Comparison of ENCODE assay signal across 1 cellular context in the genomic region with DNA sequence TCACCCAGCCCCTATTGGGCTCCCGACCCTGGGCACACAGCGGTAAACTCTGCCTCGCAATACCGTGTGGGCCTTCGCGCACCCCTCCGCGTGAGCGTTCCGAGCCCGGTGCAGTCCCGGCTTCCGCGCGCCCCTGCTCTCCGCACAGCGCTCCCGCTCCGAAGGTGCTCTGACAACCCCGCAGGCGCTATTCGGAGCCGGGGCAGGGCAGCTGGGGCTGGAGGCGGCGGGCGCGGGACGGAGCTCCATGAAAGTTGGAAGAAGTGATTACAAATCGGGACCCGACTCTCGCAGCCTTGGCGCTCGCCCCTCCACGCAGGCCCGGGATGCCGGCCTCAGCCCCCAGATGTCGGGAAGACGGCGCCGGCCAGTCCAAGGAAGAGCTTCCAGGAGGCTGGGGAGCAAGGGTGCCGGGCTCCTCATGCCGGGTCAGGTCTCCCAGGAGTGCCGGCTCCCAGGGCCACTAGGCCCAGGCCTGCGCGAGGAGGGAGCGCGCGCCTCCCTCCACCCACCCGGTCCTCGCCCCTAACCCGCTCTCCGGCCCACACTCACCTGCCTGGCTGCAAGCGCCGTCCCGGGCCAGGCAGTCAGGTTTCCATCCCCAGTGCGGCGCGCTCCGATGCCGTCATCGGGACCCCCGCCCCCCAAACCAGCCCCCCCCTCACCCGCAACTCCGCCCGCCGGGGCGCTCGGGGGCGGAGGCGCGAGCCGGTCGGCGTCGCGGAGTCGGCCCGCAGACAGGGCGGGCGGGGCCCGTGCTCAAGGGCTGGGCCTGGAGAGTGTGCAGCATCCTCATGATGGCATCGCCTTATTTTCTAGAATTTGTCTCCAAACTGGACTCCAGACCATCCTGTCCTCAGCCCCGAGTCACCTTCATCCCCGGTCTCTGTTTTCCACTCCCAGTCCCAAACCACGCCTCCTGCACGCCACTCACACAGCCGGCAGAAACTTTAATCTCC.
TF ChIP-seq lines count a peak whose summit lies in the region.

A gene with protein sequence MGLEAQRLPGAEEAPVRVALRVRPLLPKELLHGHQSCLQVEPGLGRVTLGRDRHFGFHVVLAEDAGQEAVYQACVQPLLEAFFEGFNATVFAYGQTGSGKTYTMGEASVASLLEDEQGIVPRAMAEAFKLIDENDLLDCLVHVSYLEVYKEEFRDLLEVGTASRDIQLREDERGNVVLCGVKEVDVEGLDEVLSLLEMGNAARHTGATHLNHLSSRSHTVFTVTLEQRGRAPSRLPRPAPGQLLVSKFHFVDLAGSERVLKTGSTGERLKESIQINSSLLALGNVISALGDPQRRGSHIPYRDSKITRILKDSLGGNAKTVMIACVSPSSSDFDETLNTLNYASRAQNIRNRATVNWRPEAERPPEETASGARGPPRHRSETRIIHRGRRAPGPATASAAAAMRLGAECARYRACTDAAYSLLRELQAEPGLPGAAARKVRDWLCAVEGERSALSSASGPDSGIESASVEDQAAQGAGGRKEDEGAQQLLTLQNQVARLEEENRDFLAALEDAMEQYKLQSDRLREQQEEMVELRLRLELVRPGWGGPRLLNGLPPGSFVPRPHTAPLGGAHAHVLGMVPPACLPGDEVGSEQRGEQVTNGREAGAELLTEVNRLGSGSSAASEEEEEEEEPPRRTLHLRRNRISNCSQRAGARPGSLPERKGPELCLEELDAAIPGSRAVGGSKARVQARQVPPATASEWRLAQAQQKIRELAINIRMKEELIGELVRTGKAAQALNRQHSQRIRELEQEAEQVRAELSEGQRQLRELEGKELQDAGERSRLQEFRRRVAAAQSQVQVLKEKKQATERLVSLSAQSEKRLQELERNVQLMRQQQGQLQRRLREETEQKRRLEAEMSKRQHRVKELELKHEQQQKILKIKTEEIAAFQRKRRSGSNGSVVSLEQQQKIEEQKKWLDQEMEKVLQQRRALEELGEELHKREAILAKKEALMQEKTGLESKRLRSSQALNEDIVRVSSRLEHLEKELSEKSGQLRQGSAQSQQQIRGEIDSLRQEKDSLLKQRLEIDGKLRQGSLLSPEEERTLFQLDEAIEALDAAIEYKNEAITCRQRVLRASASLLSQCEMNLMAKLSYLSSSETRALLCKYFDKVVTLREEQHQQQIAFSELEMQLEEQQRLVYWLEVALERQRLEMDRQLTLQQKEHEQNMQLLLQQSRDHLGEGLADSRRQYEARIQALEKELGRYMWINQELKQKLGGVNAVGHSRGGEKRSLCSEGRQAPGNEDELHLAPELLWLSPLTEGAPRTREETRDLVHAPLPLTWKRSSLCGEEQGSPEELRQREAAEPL (N-terminal part only) (minus strand): TSS at position 621 of the 959 bp plus-strand sequence. CDS start 2,537 bp downstream, outside the sequence.

TF ChIP-seq in HepG2, 621 proteins besides CTCF, POLR2A, EP300 and RAD21 (continued from another document and continues in another):
- TF ChIP-seq, protein P1, sequence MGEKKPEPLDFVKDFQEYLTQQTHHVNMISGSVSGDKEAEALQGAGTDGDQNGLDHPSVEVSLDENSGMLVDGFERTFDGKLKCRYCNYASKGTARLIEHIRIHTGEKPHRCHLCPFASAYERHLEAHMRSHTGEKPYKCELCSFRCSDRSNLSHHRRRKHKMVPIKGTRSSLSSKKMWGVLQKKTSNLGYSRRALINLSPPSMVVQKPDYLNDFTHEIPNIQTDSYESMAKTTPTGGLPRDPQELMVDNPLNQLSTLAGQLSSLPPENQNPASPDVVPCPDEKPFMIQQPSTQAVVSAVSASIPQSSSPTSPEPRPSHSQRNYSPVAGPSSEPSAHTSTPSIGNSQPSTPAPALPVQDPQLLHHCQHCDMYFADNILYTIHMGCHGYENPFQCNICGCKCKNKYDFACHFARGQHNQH (CRISPR knock-in tag; IDR thresholded peaks at IDR 0.05), result 0 out of 2 replicates have a peak, but pooled peaks have one; percentile 9
- TF ChIP-seq GATAD1 (CRISPR knock-in tag; IDR thresholded peaks at IDR 0.05), result peak; percentile 64
- TF ChIP-seq, protein P2, sequence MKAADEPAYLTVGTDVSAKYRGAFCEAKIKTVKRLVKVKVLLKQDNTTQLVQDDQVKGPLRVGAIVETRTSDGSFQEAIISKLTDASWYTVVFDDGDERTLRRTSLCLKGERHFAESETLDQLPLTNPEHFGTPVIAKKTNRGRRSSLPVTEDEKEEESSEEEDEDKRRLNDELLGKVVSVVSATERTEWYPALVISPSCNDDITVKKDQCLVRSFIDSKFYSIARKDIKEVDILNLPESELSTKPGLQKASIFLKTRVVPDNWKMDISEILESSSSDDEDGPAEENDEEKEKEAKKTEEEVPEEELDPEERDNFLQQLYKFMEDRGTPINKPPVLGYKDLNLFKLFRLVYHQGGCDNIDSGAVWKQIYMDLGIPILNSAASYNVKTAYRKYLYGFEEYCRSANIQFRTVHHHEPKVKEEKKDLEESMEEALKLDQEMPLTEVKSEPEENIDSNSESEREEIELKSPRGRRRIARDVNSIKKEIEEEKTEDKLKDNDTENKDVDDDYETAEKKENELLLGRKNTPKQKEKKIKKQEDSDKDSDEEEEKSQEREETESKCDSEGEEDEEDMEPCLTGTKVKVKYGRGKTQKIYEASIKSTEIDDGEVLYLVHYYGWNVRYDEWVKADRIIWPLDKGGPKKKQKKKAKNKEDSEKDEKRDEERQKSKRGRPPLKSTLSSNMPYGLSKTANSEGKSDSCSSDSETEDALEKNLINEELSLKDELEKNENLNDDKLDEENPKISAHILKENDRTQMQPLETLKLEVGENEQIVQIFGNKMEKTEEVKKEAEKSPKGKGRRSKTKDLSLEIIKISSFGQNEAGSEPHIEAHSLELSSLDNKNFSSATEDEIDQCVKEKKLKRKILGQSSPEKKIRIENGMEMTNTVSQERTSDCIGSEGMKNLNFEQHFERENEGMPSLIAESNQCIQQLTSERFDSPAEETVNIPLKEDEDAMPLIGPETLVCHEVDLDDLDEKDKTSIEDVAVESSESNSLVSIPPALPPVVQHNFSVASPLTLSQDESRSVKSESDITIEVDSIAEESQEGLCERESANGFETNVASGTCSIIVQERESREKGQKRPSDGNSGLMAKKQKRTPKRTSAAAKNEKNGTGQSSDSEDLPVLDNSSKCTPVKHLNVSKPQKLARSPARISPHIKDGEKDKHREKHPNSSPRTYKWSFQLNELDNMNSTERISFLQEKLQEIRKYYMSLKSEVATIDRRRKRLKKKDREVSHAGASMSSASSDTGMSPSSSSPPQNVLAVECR (CRISPR knock-in tag; IDR thresholded peaks at IDR 0.05; ENCODE audit: borderline replicate concordance), result peak; percentile 24; the same call in 1 of the 2 replicates
- TF ChIP-seq, protein P3, sequence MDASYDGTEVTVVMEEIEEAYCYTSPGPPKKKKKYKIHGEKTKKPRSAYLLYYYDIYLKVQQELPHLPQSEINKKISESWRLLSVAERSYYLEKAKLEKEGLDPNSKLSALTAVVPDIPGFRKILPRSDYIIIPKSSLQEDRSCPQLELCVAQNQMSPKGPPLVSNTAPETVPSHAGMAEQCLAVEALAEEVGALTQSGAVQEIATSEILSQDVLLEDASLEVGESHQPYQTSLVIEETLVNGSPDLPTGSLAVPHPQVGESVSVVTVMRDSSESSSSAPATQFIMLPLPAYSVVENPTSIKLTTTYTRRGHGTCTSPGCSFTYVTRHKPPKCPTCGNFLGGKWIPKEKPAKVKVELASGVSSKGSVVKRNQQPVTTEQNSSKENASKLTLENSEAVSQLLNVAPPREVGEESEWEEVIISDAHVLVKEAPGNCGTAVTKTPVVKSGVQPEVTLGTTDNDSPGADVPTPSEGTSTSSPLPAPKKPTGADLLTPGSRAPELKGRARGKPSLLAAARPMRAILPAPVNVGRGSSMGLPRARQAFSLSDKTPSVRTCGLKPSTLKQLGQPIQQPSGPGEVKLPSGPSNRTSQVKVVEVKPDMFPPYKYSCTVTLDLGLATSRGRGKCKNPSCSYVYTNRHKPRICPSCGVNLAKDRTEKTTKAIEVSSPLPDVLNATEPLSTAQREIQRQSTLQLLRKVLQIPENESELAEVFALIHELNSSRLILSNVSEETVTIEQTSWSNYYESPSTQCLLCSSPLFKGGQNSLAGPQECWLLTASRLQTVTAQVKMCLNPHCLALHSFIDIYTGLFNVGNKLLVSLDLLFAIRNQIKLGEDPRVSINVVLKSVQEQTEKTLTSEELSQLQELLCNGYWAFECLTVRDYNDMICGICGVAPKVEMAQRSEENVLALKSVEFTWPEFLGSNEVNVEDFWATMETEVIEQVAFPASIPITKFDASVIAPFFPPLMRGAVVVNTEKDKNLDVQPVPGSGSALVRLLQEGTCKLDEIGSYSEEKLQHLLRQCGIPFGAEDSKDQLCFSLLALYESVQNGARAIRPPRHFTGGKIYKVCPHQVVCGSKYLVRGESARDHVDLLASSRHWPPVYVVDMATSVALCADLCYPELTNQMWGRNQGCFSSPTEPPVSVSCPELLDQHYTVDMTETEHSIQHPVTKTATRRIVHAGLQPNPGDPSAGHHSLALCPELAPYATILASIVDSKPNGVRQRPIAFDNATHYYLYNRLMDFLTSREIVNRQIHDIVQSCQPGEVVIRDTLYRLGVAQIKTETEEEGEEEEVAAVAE (CRISPR knock-in tag; IDR thresholded peaks at IDR 0.05; ENCODE audit: borderline replicate concordance), result no peak
- no peak for TF ChIP-seq ZNF10 (CRISPR knock-in tag; IDR thresholded peaks at IDR 0.05; ENCODE audit: borderline replicate concordance, low read depth)
- TF ChIP-seq ZNF629 (CRISPR knock-in tag; conservative IDR thresholded peaks at IDR 0.05), result no peak
- TF ChIP-seq ZNF761 (CRISPR knock-in tag; conservative IDR thresholded peaks at IDR 0.05), result 0 out of 2 replicates have a peak, but pooled peaks have one; percentile 15
- no peak for TF ChIP-seq TAF15 (IDR thresholded peaks at IDR 0.05; ENCODE audit: low read depth, low read length, poor library complexity, severe bottlenecking)
- TF ChIP-seq, protein P4, sequence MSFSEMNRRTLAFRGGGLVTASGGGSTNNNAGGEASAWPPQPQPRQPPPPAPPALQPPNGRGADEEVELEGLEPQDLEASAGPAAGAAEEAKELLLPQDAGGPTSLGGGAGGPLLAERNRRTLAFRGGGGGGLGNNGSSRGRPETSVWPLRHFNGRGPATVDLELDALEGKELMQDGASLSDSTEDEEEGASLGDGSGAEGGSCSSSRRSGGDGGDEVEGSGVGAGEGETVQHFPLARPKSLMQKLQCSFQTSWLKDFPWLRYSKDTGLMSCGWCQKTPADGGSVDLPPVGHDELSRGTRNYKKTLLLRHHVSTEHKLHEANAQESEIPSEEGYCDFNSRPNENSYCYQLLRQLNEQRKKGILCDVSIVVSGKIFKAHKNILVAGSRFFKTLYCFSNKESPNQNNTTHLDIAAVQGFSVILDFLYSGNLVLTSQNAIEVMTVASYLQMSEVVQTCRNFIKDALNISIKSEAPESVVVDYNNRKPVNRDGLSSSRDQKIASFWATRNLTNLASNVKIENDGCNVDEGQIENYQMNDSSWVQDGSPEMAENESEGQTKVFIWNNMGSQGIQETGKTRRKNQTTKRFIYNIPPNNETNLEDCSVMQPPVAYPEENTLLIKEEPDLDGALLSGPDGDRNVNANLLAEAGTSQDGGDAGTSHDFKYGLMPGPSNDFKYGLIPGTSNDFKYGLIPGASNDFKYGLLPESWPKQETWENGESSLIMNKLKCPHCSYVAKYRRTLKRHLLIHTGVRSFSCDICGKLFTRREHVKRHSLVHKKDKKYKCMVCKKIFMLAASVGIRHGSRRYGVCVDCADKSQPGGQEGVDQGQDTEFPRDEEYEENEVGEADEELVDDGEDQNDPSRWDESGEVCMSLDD (CRISPR knock-in tag; IDR thresholded peaks at IDR 0.05; ENCODE audit: borderline replicate concordance), result no peak; the same call in 1 of the 2 replicates
- 0 out of 2 replicates have a peak, but pooled peaks have one; percentile 5 for TF ChIP-seq ZMYM4 (CRISPR knock-in tag; IDR thresholded peaks at IDR 0.05)
- no peak for TF ChIP-seq SRSF4 (IDR thresholded peaks at IDR 0.05; ENCODE audit: low read depth, low read length, poor library complexity, severe bottlenecking)
- TF ChIP-seq ZNF777 (CRISPR knock-in tag; IDR thresholded peaks at IDR 0.05), result 0 out of 2 replicates have a peak, but pooled peaks have one; percentile 36
- TF ChIP-seq ZNF547 (CRISPR knock-in tag; IDR thresholded peaks at IDR 0.05), result peak; percentile 77
- no peak for TF ChIP-seq AGO1 (IDR thresholded peaks at IDR 0.05; ENCODE audit: low read depth, low read length, poor library complexity, severe bottlenecking)
- TF ChIP-seq, protein P5, sequence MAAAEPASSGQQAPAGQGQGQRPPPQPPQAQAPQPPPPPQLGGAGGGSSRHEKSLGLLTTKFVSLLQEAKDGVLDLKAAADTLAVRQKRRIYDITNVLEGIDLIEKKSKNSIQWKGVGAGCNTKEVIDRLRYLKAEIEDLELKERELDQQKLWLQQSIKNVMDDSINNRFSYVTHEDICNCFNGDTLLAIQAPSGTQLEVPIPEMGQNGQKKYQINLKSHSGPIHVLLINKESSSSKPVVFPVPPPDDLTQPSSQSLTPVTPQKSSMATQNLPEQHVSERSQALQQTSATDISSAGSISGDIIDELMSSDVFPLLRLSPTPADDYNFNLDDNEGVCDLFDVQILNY (CRISPR knock-in tag; conservative IDR thresholded peaks at IDR 0.05), result no peak
- peak; percentile 65 for TF ChIP-seq HNRNPK (IDR thresholded peaks at IDR 0.05; ENCODE audit: low read depth, low read length, poor library complexity, severe bottlenecking)
- TF ChIP-seq ZNF343 (CRISPR knock-in tag; IDR thresholded peaks at IDR 0.05), result no peak
- TF ChIP-seq GABPB1 (CRISPR knock-in tag; IDR thresholded peaks at IDR 0.05), result peak; percentile 52; the same call in 1 of the 2 replicates
- 0 out of 2 replicates have a peak, but pooled peaks have one; percentile 35 for TF ChIP-seq ZNF263 (CRISPR knock-in tag; IDR thresholded peaks at IDR 0.05)
- 0 out of 2 replicates have a peak, but pooled peaks have one; percentile 32 for TF ChIP-seq POLR2G (IDR thresholded peaks at IDR 0.05; ENCODE audit: low read depth, low read length)
- 0 out of 2 replicates have a peak, but pooled peaks have one; percentile 25 for TF ChIP-seq ZNF30 (CRISPR knock-in tag; IDR thresholded peaks at IDR 0.05)
- TF ChIP-seq BORCS8-MEF2B (CRISPR knock-in tag; IDR thresholded peaks at IDR 0.05), result peak; percentile 56; the same call in 1 of the 2 replicates
- TF ChIP-seq, protein P6, sequence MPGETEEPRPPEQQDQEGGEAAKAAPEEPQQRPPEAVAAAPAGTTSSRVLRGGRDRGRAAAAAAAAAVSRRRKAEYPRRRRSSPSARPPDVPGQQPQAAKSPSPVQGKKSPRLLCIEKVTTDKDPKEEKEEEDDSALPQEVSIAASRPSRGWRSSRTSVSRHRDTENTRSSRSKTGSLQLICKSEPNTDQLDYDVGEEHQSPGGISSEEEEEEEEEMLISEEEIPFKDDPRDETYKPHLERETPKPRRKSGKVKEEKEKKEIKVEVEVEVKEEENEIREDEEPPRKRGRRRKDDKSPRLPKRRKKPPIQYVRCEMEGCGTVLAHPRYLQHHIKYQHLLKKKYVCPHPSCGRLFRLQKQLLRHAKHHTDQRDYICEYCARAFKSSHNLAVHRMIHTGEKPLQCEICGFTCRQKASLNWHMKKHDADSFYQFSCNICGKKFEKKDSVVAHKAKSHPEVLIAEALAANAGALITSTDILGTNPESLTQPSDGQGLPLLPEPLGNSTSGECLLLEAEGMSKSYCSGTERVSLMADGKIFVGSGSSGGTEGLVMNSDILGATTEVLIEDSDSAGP (CRISPR knock-in tag; IDR thresholded peaks at IDR 0.05; ENCODE audit: borderline replicate concordance), result peak; percentile 44; the same call in 1 of the 2 replicates
- 0 out of 2 replicates have a peak, but pooled peaks have one; percentile 54 for TF ChIP-seq ZNF317 (CRISPR knock-in tag; IDR thresholded peaks at IDR 0.05)
- no peak for TF ChIP-seq NONO (IDR thresholded peaks at IDR 0.05)
- 0 out of 2 replicates have a peak, but pooled peaks have one; percentile 8 for TF ChIP-seq NONO (CRISPR knock-in tag; conservative IDR thresholded peaks at IDR 0.05)
- TF ChIP-seq, protein P7, sequence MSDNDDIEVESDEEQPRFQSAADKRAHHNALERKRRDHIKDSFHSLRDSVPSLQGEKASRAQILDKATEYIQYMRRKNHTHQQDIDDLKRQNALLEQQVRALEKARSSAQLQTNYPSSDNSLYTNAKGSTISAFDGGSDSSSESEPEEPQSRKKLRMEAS (IDR thresholded peaks at IDR 0.05), result peak; percentile 17; the same call in 1 of the 2 replicates
- TF ChIP-seq ZNF598 (CRISPR knock-in tag; IDR thresholded peaks at IDR 0.05; ENCODE audit: borderline replicate concordance), result 0 out of 2 replicates have a peak, but pooled peaks have one; percentile 41
- 0 out of 2 replicates have a peak, but pooled peaks have one; percentile 46 for TF ChIP-seq NFKB2 (CRISPR knock-in tag; IDR thresholded peaks at IDR 0.05; ENCODE audit: borderline replicate concordance)
- TF ChIP-seq NFYC (CRISPR knock-in tag; IDR thresholded peaks at IDR 0.05), result no peak
